In genomic region chr2:75098856-75099255, GRCh38 we compare ENCODE assay signal across 8 cellular contexts.
A peak's percentile ranks its signal among the peaks of the same experiment; 100 is the strongest.
DNase-seq lines count a peak whose midpoint lies in the region; ATAC-seq and TF ChIP-seq lines count a peak whose summit lies in the region.

No MANE protein-coding gene starts in this region.

- no peak overlapping the region for H3K4me2 ChIP-seq in SU-DHL-6 (ENCODE audit: low read depth, low read length, poor library complexity, severe bottlenecking)

- BruUV-seq in Calu3 (replicated peaks; lab: Mats Ljungman, UMichigan): no TSS peak

- H4K20me1 ChIP-seq in SU-DHL-6 (ENCODE audit: low read depth, low read length): no peaks in the 10 kb centered on the region

- no peak overlapping the region for H3K27ac ChIP-seq in SU-DHL-6 (ENCODE audit: low read depth, low read length)

- peak; percentile 32 for TF ChIP-seq CTCF in Calu3 (IDR thresholded peaks at IDR 0.05; ENCODE audit: unreplicated experiment)
- peak; percentile 27 for TF ChIP-seq CTCF in SU-DHL-6 (IDR thresholded peaks at IDR 0.05; ENCODE audit: insufficient read depth, low read length, poor library complexity, severe bottlenecking)

- H3K36me3 Mint-ChIP-seq in Calu3 (ENCODE audit: insufficient read depth, unreplicated experiment): no peaks in the 10 kb centered on the region
- H3K36me3 Mint-ChIP-seq in immature natural killer cell: peaks cover 0 to 9% (median 3%) of the 10 kb centered on the region in 3 donors

- no peaks in the 10 kb centered on the region for H3K27me3 ChIP-seq in SU-DHL-6 (ENCODE audit: low read length)

- no peaks in the 10 kb centered on the region for H3K9me2 ChIP-seq in SU-DHL-6 (replicated peaks; ENCODE audit: insufficient read depth, low read length)

- H3K4me3 Mint-ChIP-seq in Calu3 (ENCODE audit: low read depth, unreplicated experiment) (no peak overlapping the region), immature natural killer cell (no peak overlapping the region)

- DNase-seq in Calu3 (peak; percentile 20), iris pigment epithelial cell (ENCODE audit: low read depth) (peak; percentile 23), dedifferentiated amniotic fluid mesenchymal stem cell (ENCODE audit: extremely low spot score) (no peak), immature natural killer cell (no peak)
- DNase-seq in activated naive CD4-positive, alpha-beta T cell treated with anti-CD3 and anti-CD28 coated beads, Interleukin-2, amount 50 U/mL, for 16 hours: no peak

- intact Hi-C loops in Calu3 (cut with micrococcal nuclease; ENCODE audit: unreplicated experiment): loop anchor here (1.0 kb wide), 1 partner anchor 305 kb away; no protein-coding TSS in a partner anchor

- no peaks in the 10 kb centered on the region for H3K9me3 ChIP-seq in SU-DHL-6 (ENCODE audit: insufficient read depth, low read length)

- ATAC-seq in HG03354 (IDR thresholded peaks at IDR 0.05; ENCODE audit: poor library complexity, severe bottlenecking, unreplicated experiment): peak; percentile 47
- no peak for ATAC-seq in HG02571 (IDR thresholded peaks at IDR 0.05; ENCODE audit: unreplicated experiment)

- no peaks in the 10 kb centered on the region for H3K36me3 ChIP-seq in SU-DHL-6 (ENCODE audit: low read length)

- peaks cover 54% of the 10 kb centered on the region for H3K27me3 Mint-ChIP-seq in Calu3 (ENCODE audit: unreplicated experiment)
- peaks cover 6 to 9% (median 8%) of the 10 kb centered on the region in 3 donors for H3K27me3 Mint-ChIP-seq in immature natural killer cell (ENCODE audit: low read depth in 3 of 3)

- H3F3A ChIP-seq in SU-DHL-6 (ENCODE audit: insufficient read depth): no peaks in the 10 kb centered on the region

- CTCF ChIA-PET in Calu3 (lab: Charles Lee): interaction anchor here (0.7 to 0.8 kb wide), 2 partner anchors 16 to 179 kb away, joined by 3 read pairs; no protein-coding TSS in a partner anchor

- H3K9me3 Mint-ChIP-seq in Calu3 (ENCODE audit: low read depth, unreplicated experiment): no peaks in the 10 kb centered on the region
- H3K9me3 Mint-ChIP-seq in immature natural killer cell: peaks cover 0 to 6% (median 3%) of the 10 kb centered on the region in 6 donors

- H3K79me2 ChIP-seq in SU-DHL-6 (ENCODE audit: insufficient read depth, low read length): no peaks in the 10 kb centered on the region

- H3K9ac ChIP-seq in SU-DHL-6 (ENCODE audit: low read length): no peak overlapping the region

- H3K4me3 ChIP-seq in SU-DHL-6 (ENCODE audit: insufficient read depth, low read length, poor library complexity, severe bottlenecking): no peak overlapping the region

- H2AFZ ChIP-seq in SU-DHL-6 (ENCODE audit: low read depth, low read length, severe bottlenecking): no peak overlapping the region

- no peak overlapping the region for H3K27ac Mint-ChIP-seq in Calu3 (ENCODE audit: unreplicated experiment)
- peak overlapping the region in 1 of 6 donors; percentile 8 for H3K27ac Mint-ChIP-seq in immature natural killer cell

- H3K4me1 Mint-ChIP-seq in Calu3 (ENCODE audit: low read depth, unreplicated experiment) (peaks cover 12% of the 10 kb centered on the region), immature natural killer cell (peaks cover 0 to 8% of the 10 kb centered on the region in 2 donors)

Comparison
In these comparisons a context has a peak if more than half of its experiments do, and no peak if none do; other contexts are left out.
1. DNase-seq: peak in Calu3 (single experiment) and iris pigment epithelial cell (single experiment); none in dedifferentiated amniotic fluid mesenchymal stem cell (single experiment), activated naive CD4-positive, alpha-beta T cell treated with anti-CD3 and anti-CD28 coated beads, Interleukin-2, amount 50 U/mL, for 16 hours (single experiment) and immature natural killer cell (0 of 3).